In genomic region chr9:135219676-135220600, GRCh38 we compare ENCODE assay signal across 15 cellular contexts.
"Had no signal": no experiment of that assay in that cellular context is flagged by ENCODE, and none has a peak within 500 bp of the region (broad histone marks: within the 10 kb centered on the region; RNA-seq: fewer than 3 reads in every experiment).

No MANE protein-coding gene starts in this region.

- H3K9me3 ChIP-seq: breast epithelium, testis had no signal

- FAIRE-seq: small intestine, TTC549 had no signal

- ATAC-seq: esophagus mucosa; stimulated activated naive CD8-positive, alpha-beta T cell treated with anti-CD3 and anti-CD28 coated beads, Interleukin-15, amount 100 ng/mL, for 72 hours had no signal

- H3K27me3 ChIP-seq: testis had no signal

- DNase-seq: activated CD4-positive, alpha-beta T cell treated with anti-CD3 and anti-CD28 coated beads, Interleukin-2, amount 10 ng/mL, durations not matched to agents 7 days and 5 days; activated naive CD4-positive, alpha-beta T cell; anterior cingulate cortex; hypothalamus; mammary epithelial cell; naive B cell; small intestine; stimulated activated CD4-positive, alpha-beta T cell treated with anti-CD3 and anti-CD28 coated beads, Interleukin-4, amount 100 ng/mL, for 4 hours; stimulated activated CD8-positive, alpha-beta memory T cell treated with anti-CD3 and anti-CD28 coated beads, Interleukin-4, amount 100 ng/mL, for 48 hours; stimulated activated naive CD8-positive, alpha-beta T cell treated with anti-CD3 and anti-CD28 coated beads, Interleukin-15, amount 100 ng/mL, for 72 hours; SW 1271; testis had no signal

- H3K4me1 ChIP-seq: breast epithelium, testis had no signal

- H3K4me3 ChIP-seq: breast epithelium, testis had no signal

- H3K36me3 ChIP-seq: breast epithelium had no signal

- H3K27ac ChIP-seq: breast epithelium, testis had no signal
